2 cellular contexts compared by ENCODE assay signal in genomic region chr2:58614259-58614658, GRCh38.
A peak's percentile ranks its signal among the peaks of the same experiment; 100 is the strongest.
TF ChIP-seq lines count a peak whose summit lies in the region.

No MANE protein-coding gene starts in this region.

TF ChIP-seq in A549, 52 proteins besides CTCF, POLR2A, EP300 and RAD21 (continued from another document):
- TF ChIP-seq MAX (IDR thresholded peaks at IDR 0.05) (no peak), ZC3H11A (IDR thresholded peaks at IDR 0.05) (no peak), SREBF2 (IDR thresholded peaks at IDR 0.05) (no peak), GATA3 (IDR thresholded peaks at IDR 0.05; ENCODE audit: borderline replicate concordance) (peak; percentile 95), JUN (IDR thresholded peaks at IDR 0.05) (no peak), PBX3 (IDR thresholded peaks at IDR 0.05) (no peak), FOSL2 (IDR thresholded peaks at IDR 0.05) (no peak), FOSL2 (CRISPR knock-in tag; IDR thresholded peaks at IDR 0.05) (peak; percentile 59), BHLHE40 (IDR thresholded peaks at IDR 0.05; ENCODE audit: low read depth, low read length) (no peak), ZSCAN20 (CRISPR knock-in tag; IDR thresholded peaks at IDR 0.05) (no peak), HMGXB4 (CRISPR knock-in tag; IDR thresholded peaks at IDR 0.05; ENCODE audit: borderline replicate concordance) (no peak), TFCP2L1 (CRISPR knock-in tag; IDR thresholded peaks at IDR 0.05) (no peak), ELK1 (IDR thresholded peaks at IDR 0.05; ENCODE audit: low read depth, low read length) (no peak), FOSB (CRISPR knock-in tag; IDR thresholded peaks at IDR 0.05) (no peak)

TF ChIP-seq in HEK293, 187 proteins besides CTCF, POLR2A, EP300 and RAD21 (continued from another document):
- TF ChIP-seq PRDM6 (tag by site-specific recombination; IDR thresholded peaks at IDR 0.05) (peak; percentile 24; the same call in 1 of the 2 replicates), ZNF366 (tag by site-specific recombination; conservative IDR thresholded peaks at IDR 0.05) (no peak), WT1 (tag by site-specific recombination; IDR thresholded peaks at IDR 0.05) (0 out of 2 replicates have a peak, but pooled peaks have one; percentile 33), INSM2 (tag by site-specific recombination; IDR thresholded peaks at IDR 0.05) (no peak), ZNF169 (tag by site-specific recombination; IDR thresholded peaks at IDR 0.05) (no peak), ZSCAN18 (tag by site-specific recombination; IDR thresholded peaks at IDR 0.05) (no peak), REPIN1 (tag by site-specific recombination; IDR thresholded peaks at IDR 0.05; ENCODE audit: low read depth) (no peak), ZNF843 (tag by site-specific recombination; IDR thresholded peaks at IDR 0.05) (peak; percentile 41; the same call in 1 of the 2 replicates), ZNF555 (tag by site-specific recombination; conservative IDR thresholded peaks at IDR 0.05) (no peak)
